7 cellular contexts compared by ENCODE assay signal in the genomic region with DNA sequence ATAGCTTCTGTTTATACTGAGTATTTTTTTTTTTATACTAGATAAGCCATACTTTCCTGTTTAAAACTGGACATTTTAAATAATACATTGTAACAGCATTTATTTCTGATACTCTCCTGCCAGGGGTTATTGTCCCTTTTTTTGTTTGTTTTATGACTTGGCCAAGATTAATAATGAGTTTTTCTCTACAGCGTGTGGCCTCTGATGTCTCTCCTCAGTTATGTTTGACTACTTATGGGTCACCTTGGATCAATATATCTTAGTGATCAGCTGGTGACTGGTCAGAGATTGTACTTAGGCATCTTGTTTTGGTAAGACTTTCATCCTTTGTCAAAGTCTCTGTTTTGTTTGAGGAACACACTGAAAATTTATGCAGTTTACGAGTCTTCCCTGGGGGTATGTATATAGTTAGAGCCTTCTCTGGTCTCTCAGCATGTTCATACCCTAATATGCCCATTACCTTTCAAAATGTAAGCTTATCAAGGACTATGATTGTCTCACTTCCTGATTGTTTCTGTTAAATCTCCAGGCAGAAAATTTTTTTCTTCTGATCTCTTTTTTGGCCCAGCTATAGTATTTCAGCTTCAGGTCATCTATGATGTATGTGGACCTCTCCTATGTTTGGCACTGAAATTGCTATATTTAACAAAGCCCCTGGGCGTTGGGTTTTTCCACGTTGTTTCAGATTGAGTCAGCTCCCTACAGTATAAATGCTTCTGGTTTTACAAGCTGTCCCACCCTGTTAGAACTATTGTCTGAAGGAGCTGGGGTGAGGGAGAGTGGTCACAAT.
A peak's percentile ranks its signal among the peaks of the same experiment; 100 is the strongest.
DNase-seq lines count a peak whose midpoint lies in the region; ATAC-seq and TF ChIP-seq lines count a peak whose summit lies in the region.

No MANE protein-coding gene starts in this region.

- H3K27ac Mint-ChIP-seq in stimulated activated memory B cell treated with anti-CD40 and anti-IgM and Interleukin-4, amounts not matched to agents 10 μg/mL and 1 μg/mL and 100 μg/mL, for 72 hours = peak overlapping the region; percentile 66

- no peaks in the 10 kb centered on the region for H3K4me1 ChIP-seq in psoas muscle

- no peak overlapping the region for H3K4me3 Mint-ChIP-seq in stimulated activated memory B cell treated with anti-CD40 and anti-IgM and Interleukin-4, amounts not matched to agents 10 μg/mL and 1 μg/mL and 100 μg/mL, for 72 hours

- peaks cover 84% of the 10 kb centered on the region for H3K36me3 Mint-ChIP-seq in stimulated activated memory B cell treated with anti-CD40 and anti-IgM and Interleukin-4, amounts not matched to agents 10 μg/mL and 1 μg/mL and 100 μg/mL, for 72 hours

- H3K9me3 ChIP-seq in psoas muscle = no peaks in the 10 kb centered on the region

- intact Hi-C loops in cardiac septum (cut with DNase I) (no loop called here), psoas muscle (cut with DNase I) (no loop called here)

- H3K4me1 Mint-ChIP-seq in stimulated activated memory B cell treated with anti-CD40 and anti-IgM and Interleukin-4, amounts not matched to agents 10 μg/mL and 1 μg/mL and 100 μg/mL, for 72 hours = peaks cover 33% of the 10 kb centered on the region

- H3K27ac ChIP-seq in VCaP = peak overlapping the region; percentile 40
- H3K27ac ChIP-seq in psoas muscle = no peak overlapping the region

- H3K4me3 ChIP-seq in psoas muscle = no peak overlapping the region

- H3K27me3 Mint-ChIP-seq in stimulated activated memory B cell treated with anti-CD40 and anti-IgM and Interleukin-4, amounts not matched to agents 10 μg/mL and 1 μg/mL and 100 μg/mL, for 72 hours = no peaks in the 10 kb centered on the region

- WGBS in psoas muscle, 3 donors = 94 to 95% (median 94%) methylated on average over 4 of the region's 4 CpGs

- peaks cover 0 to 7% of the 10 kb centered on the region in 2 donors for H3K36me3 ChIP-seq in psoas muscle (ENCODE audit: insufficient read depth in 1 of 2, low read depth in 1 of 2)

- TF ChIP-seq CTCF in VCaP (conservative IDR thresholded peaks at IDR 0.05) (no peak), psoas muscle (IDR thresholded peaks at IDR 0.05) (no peak)

- H3K9me3 Mint-ChIP-seq in stimulated activated memory B cell treated with anti-CD40 and anti-IgM and Interleukin-4, amounts not matched to agents 10 μg/mL and 1 μg/mL and 100 μg/mL, for 72 hours = peaks cover 14% of the 10 kb centered on the region

- H3K27me3 ChIP-seq in psoas muscle (ENCODE audit: insufficient read depth in 3 of 3, low read length in 2 of 3) = no peaks in the 10 kb centered on the region

- ATAC-seq in GM19395 (IDR thresholded peaks at IDR 0.05; ENCODE audit: unreplicated experiment) = peak; percentile 82
- peak; percentile 89 for ATAC-seq in HG02973 (IDR thresholded peaks at IDR 0.05; ENCODE audit: unreplicated experiment)
- peak; percentile 97 for ATAC-seq in stimulated activated memory B cell treated with anti-CD40 and anti-IgM and Interleukin-4, amounts not matched to agents 10 μg/mL and 1 μg/mL and 100 μg/mL, for 72 hours
- ATAC-seq in psoas muscle = no peak

- DNase-seq in cardiac septum (ENCODE audit: low spot score) = no peak
- no peak for DNase-seq in psoas muscle
- DNase-seq in NCI-H526 treated with DMSO at 0.1 percent for 48 hours (lab: John Stamatoyannopoulos, UW) = no peak

Comparison
In these comparisons a context has a peak if more than half of its experiments do, and no peak if none do; other contexts are left out.
1. ATAC-seq: peak in GM19395 (single experiment), HG02973 (single experiment) and stimulated activated memory B cell treated with anti-CD40 and anti-IgM and Interleukin-4, amounts not matched to agents 10 μg/mL and 1 μg/mL and 100 μg/mL, for 72 hours (single experiment); none in psoas muscle (0 of 4).